Comparison of ENCODE assay signal across 15 cellular contexts in genomic region chr4:98232202-98232601, GRCh38. TPM values are rescaled to one million over a fixed set of nuclear protein-coding genes. Genes with fewer than 3 reads are reported as not detected.
DNase-seq lines count a peak whose midpoint lies in the region; ATAC-seq, FAIRE-seq and TF ChIP-seq lines count a peak whose summit lies in the region.
"Had no signal": no experiment of that assay in that cellular context is flagged by ENCODE, and none has a peak within 500 bp of the region (broad histone marks: within the 10 kb centered on the region; RNA-seq: fewer than 3 reads in every experiment).

No MANE protein-coding gene starts in this region.

- H3K9me3 ChIP-seq in naive thymus-derived CD4-positive, alpha-beta T cell (ENCODE audit: control insufficient read depth in 2 of 3, low read length in 3 of 3) = no peaks in the 10 kb centered on the region
- no peaks in the 10 kb centered on the region for H3K9me3 ChIP-seq in ascending aorta
- H3K9me3 ChIP-seq: lower lobe of right lung had no signal

- intact Hi-C loops in naive thymus-derived CD4-positive, alpha-beta T cell (cut with micrococcal nuclease) = no loop called here
- intact Hi-C loops in ascending aorta (cut with DNase I) = no loop called here

- no peaks in the 10 kb centered on the region for H3K9me3 Mint-ChIP-seq in naive thymus-derived CD4-positive, alpha-beta T cell
- H3K9me3 Mint-ChIP-seq in activated naive CD8-positive, alpha-beta T cell treated with anti-CD3 and anti-CD28 coated beads, Interleukin-2, amount 50 U/mL, for 24 hours = no peaks in the 10 kb centered on the region
- H3K9me3 Mint-ChIP-seq: activated naive CD8-positive, alpha-beta T cell treated with anti-CD3 and anti-CD28 coated beads, Interleukin-2, amount 10 ng/mL, durations not matched to agents 7 days and 5 days; dendritic cell treated with granulocyte-macrophage colony-stimulating factor and Interleukin-4, amounts not matched to agents 40 ng/mL and 50 ng/mL, for 4 days; T-helper 1 cell treated with Interleukin-12 subunit alpha and Interleukin-12 subunit beta and Interleukin-4 antibody, amounts not matched to agents 30 μg/mL and 1 μg/mL, for 36 hours had no signal

- H3K4me3 ChIP-seq in bronchial epithelial cell (ENCODE audit: low read depth, low read length) = no peak overlapping the region
- H3K4me3 ChIP-seq in naive thymus-derived CD4-positive, alpha-beta T cell (ENCODE audit: low read length) = no peak overlapping the region
- no peak overlapping the region for H3K4me3 ChIP-seq in ascending aorta
- H3K4me3 ChIP-seq: lower lobe of right lung had no signal

- no peaks in the 10 kb centered on the region for H3K36me3 ChIP-seq in bronchial epithelial cell (ENCODE audit: control insufficient read depth, insufficient read depth, low read length)
- no peaks in the 10 kb centered on the region for H3K36me3 ChIP-seq in naive thymus-derived CD4-positive, alpha-beta T cell (ENCODE audit: control insufficient read depth in 2 of 3, insufficient read depth in 3 of 3, low read length in 3 of 3)
- H3K36me3 ChIP-seq in ascending aorta = no peaks in the 10 kb centered on the region
- H3K36me3 ChIP-seq: lower lobe of right lung had no signal

- FAIRE-seq in bronchial epithelial cell (lab: Jason Lieb, UNC) = no peak

- H3K27me3 Mint-ChIP-seq in naive thymus-derived CD4-positive, alpha-beta T cell = peaks cover 0 to 4% (median 0%) of the 10 kb centered on the region in 5 donors
- no peaks in the 10 kb centered on the region for H3K27me3 Mint-ChIP-seq in activated naive CD8-positive, alpha-beta T cell treated with anti-CD3 and anti-CD28 coated beads, Interleukin-2, amount 50 U/mL, for 24 hours
- H3K27me3 Mint-ChIP-seq: activated naive CD8-positive, alpha-beta T cell treated with anti-CD3 and anti-CD28 coated beads, Interleukin-2, amount 10 ng/mL, durations not matched to agents 7 days and 5 days; dendritic cell treated with granulocyte-macrophage colony-stimulating factor and Interleukin-4, amounts not matched to agents 40 ng/mL and 50 ng/mL, for 4 days had no signal

- POLR2A ChIA-PET in naive thymus-derived CD4-positive, alpha-beta T cell (lab: Charles Lee) = no interaction called here

- no peak overlapping the region for H3K27ac ChIP-seq in naive thymus-derived CD4-positive, alpha-beta T cell (ENCODE audit: low read depth, low read length)
- H3K27ac ChIP-seq in ascending aorta = no peak overlapping the region
- H3K27ac ChIP-seq: lower lobe of right lung had no signal

- H3K36me3 Mint-ChIP-seq in naive thymus-derived CD4-positive, alpha-beta T cell = no peaks in the 10 kb centered on the region
- H3K36me3 Mint-ChIP-seq in activated naive CD8-positive, alpha-beta T cell treated with anti-CD3 and anti-CD28 coated beads, Interleukin-2, amount 50 U/mL, for 24 hours (ENCODE audit: low read depth) = no peaks in the 10 kb centered on the region
- H3K36me3 Mint-ChIP-seq: activated naive CD8-positive, alpha-beta T cell treated with anti-CD3 and anti-CD28 coated beads, Interleukin-2, amount 10 ng/mL, durations not matched to agents 7 days and 5 days had no signal

- H3K27ac Mint-ChIP-seq in naive thymus-derived CD4-positive, alpha-beta T cell = no peak overlapping the region
- H3K27ac Mint-ChIP-seq in activated naive CD8-positive, alpha-beta T cell treated with anti-CD3 and anti-CD28 coated beads, Interleukin-2, amount 50 U/mL, for 24 hours = no peak overlapping the region
- H3K27ac Mint-ChIP-seq: activated naive CD8-positive, alpha-beta T cell treated with anti-CD3 and anti-CD28 coated beads, Interleukin-2, amount 10 ng/mL, durations not matched to agents 7 days and 5 days; dendritic cell treated with granulocyte-macrophage colony-stimulating factor and Interleukin-4, amounts not matched to agents 40 ng/mL and 50 ng/mL, for 4 days; T-helper 1 cell treated with Interleukin-12 subunit alpha and Interleukin-12 subunit beta and Interleukin-4 antibody, amounts not matched to agents 30 μg/mL and 1 μg/mL, for 36 hours had no signal

- no peaks in the 10 kb centered on the region for H3K4me1 ChIP-seq in naive thymus-derived CD4-positive, alpha-beta T cell (ENCODE audit: control insufficient read depth in 2 of 2, insufficient read depth in 2 of 2, low read length in 2 of 2)
- H3K4me1 ChIP-seq in ascending aorta = no peaks in the 10 kb centered on the region
- H3K4me1 ChIP-seq: lower lobe of right lung had no signal

- peaks cover 0 to 2% (median 0%) of the 10 kb centered on the region in 7 donors for H3K4me1 Mint-ChIP-seq in naive thymus-derived CD4-positive, alpha-beta T cell
- no peaks in the 10 kb centered on the region for H3K4me1 Mint-ChIP-seq in activated naive CD8-positive, alpha-beta T cell treated with anti-CD3 and anti-CD28 coated beads, Interleukin-2, amount 50 U/mL, for 24 hours
- H3K4me1 Mint-ChIP-seq: activated naive CD8-positive, alpha-beta T cell treated with anti-CD3 and anti-CD28 coated beads, Interleukin-2, amount 10 ng/mL, durations not matched to agents 7 days and 5 days had no signal

- peak; percentile 48 for ATAC-seq in naive thymus-derived CD4-positive, alpha-beta T cell
- no peak for ATAC-seq in activated naive CD8-positive, alpha-beta T cell treated with anti-CD3 and anti-CD28 coated beads, Interleukin-2, amount 50 U/mL, for 24 hours
- ATAC-seq: lower lobe of right lung had no signal

- CTCF ChIA-PET in naive thymus-derived CD4-positive, alpha-beta T cell (lab: Charles Lee) = no interaction called here

- DNase-seq in NCI-H1694 treated with DMSO at 0.1 percent for 48 hours (lab: John Stamatoyannopoulos, UW) = peak; percentile 6
- DNase-seq in NCI-H1694 (lab: John Stamatoyannopoulos, UW) = no peak
- peak; percentile 97 for DNase-seq in NOMO-1 treated with DMSO at 0.1 percent for 48 hours (lab: John Stamatoyannopoulos, UW; ENCODE audit: unreplicated experiment)
- DNase-seq in bronchial epithelial cell (ENCODE audit: low read depth) = peak; percentile 62
- DNase-seq in naive thymus-derived CD4-positive, alpha-beta T cell = no peak
- no peak for DNase-seq in ascending aorta (ENCODE audit: low spot score in 2 of 2)
- DNase-seq in activated naive CD8-positive, alpha-beta T cell treated with anti-CD3 and anti-CD28 coated beads, Interleukin-2, amount 50 U/mL, for 24 hours = no peak
- no peak for DNase-seq in effector CD4-positive, alpha-beta T cell
- DNase-seq: activated naive CD8-positive, alpha-beta T cell treated with anti-CD3 and anti-CD28 coated beads, Interleukin-2, amount 10 ng/mL, durations not matched to agents 7 days and 5 days; lower lobe of right lung; NCI-H774; stimulated activated CD4-positive, alpha-beta T cell treated with anti-CD3 and anti-CD28 coated beads, Interleukin-12 subunit alpha, Interleukin-12 subunit beta, amount 100 ng/mL, for 4 hours; trophoblast cell had no signal

- no peak overlapping the region for H3K4me3 Mint-ChIP-seq in naive thymus-derived CD4-positive, alpha-beta T cell
- H3K4me3 Mint-ChIP-seq in activated naive CD8-positive, alpha-beta T cell treated with anti-CD3 and anti-CD28 coated beads, Interleukin-2, amount 50 U/mL, for 24 hours = no peak overlapping the region
- H3K4me3 Mint-ChIP-seq: activated naive CD8-positive, alpha-beta T cell treated with anti-CD3 and anti-CD28 coated beads, Interleukin-2, amount 10 ng/mL, durations not matched to agents 7 days and 5 days; dendritic cell treated with granulocyte-macrophage colony-stimulating factor and Interleukin-4, amounts not matched to agents 40 ng/mL and 50 ng/mL, for 4 days; T-helper 1 cell treated with Interleukin-12 subunit alpha and Interleukin-12 subunit beta and Interleukin-4 antibody, amounts not matched to agents 30 μg/mL and 1 μg/mL, for 36 hours had no signal

- TF ChIP-seq CTCF in bronchial epithelial cell (IDR thresholded peaks at IDR 0.05; ENCODE audit: insufficient read depth, low read length, severe bottlenecking) (no peak), ascending aorta (IDR thresholded peaks at IDR 0.05) (no peak)

- H3K27me3 ChIP-seq in bronchial epithelial cell (ENCODE audit: control insufficient read depth, insufficient read depth, low read length) (no peaks in the 10 kb centered on the region), ascending aorta (no peaks in the 10 kb centered on the region)
- H3K27me3 ChIP-seq in naive thymus-derived CD4-positive, alpha-beta T cell (ENCODE audit: control insufficient read depth in 2 of 2, insufficient read depth in 2 of 2, low read length in 2 of 2) = no peaks in the 10 kb centered on the region

RNA-seq across cellular contexts. Expression of gene RAP1GDS1, which starts 29.0 kb away (rescaled TPM):
- total RNA-seq in bronchial epithelial cell (55.0 and 66.3 TPM in 2 replicates), ascending aorta (8.3 TPM)
- 10 to 100 TPM; 30.2 to 59.1 (median 37.0) TPM for total RNA-seq in naive thymus-derived CD4-positive, alpha-beta T cell
- 10 to 100 TPM; 29.6 to 30.7 TPM for polyA plus RNA-seq in naive thymus-derived CD4-positive, alpha-beta T cell

Comparison
In these comparisons a context has a peak if more than half of its experiments do, and no peak if none do; other contexts are left out.
1. DNase-seq: peak in NCI-H1694 treated with DMSO at 0.1 percent for 48 hours (single experiment), NOMO-1 treated with DMSO at 0.1 percent for 48 hours (single experiment) and bronchial epithelial cell (single experiment); none in NCI-H1694 (single experiment), naive thymus-derived CD4-positive, alpha-beta T cell (0 of 9), ascending aorta (0 of 2), activated naive CD8-positive, alpha-beta T cell treated with anti-CD3 and anti-CD28 coated beads, Interleukin-2, amount 50 U/mL, for 24 hours (single experiment) and effector CD4-positive, alpha-beta T cell (single experiment).